1 cellular context compared by ENCODE assay signal in the genomic region with DNA sequence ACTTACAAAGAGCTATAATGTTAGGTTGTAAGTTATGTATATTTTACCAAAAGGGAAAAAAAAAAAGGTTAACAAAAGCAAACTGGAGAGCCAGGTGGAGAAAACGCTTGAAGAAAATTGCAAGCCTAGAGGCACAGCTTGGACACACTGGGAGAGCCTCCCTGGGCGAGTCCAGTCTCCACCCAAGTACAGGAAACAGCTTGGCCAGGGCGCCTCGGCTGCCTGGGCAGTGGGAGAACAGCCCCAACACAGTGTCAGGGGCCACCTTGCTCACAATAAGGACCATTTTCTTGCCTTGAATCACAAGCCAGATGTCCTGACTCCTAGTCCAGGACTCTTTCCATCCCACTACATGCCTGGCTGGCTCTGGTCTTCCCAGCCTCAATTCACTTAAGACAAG.
TF ChIP-seq lines count a peak whose summit lies in the region.

No MANE protein-coding gene starts in this region.

TF ChIP-seq in H1, 55 proteins besides CTCF, POLR2A, EP300 and RAD21:
- TF ChIP-seq ZNF274 (IDR thresholded peaks at IDR 0.05; ENCODE audit: borderline replicate concordance, extremely low read depth, low read length) (no peak), JUND (IDR thresholded peaks at IDR 0.05; ENCODE audit: low read length) (no peak), JUN (IDR thresholded peaks at IDR 0.05; ENCODE audit: low read depth, low read length) (no peak), SAP30 (IDR thresholded peaks at IDR 0.05; ENCODE audit: insufficient read depth, insufficient replicate concordance, low read length) (no peak), CHD7 (IDR thresholded peaks at IDR 0.05; ENCODE audit: insufficient replicate concordance, low read length) (no peak), KDM5A (IDR thresholded peaks at IDR 0.05; ENCODE audit: low read length) (no peak), POU5F1 (IDR thresholded peaks at IDR 0.05; ENCODE audit: low read depth, low read length) (no peak), SP1 (IDR thresholded peaks at IDR 0.05; ENCODE audit: low read depth, low read length) (no peak), CBX8 (IDR thresholded peaks at IDR 0.05; ENCODE audit: borderline replicate concordance, low read depth, low read length) (no peak), HDAC2 (IDR thresholded peaks at IDR 0.05; ENCODE audit: borderline replicate concordance in 1 of 2, low read depth in 2 of 2, low read length in 2 of 2) (no peak), KDM1A (IDR thresholded peaks at IDR 0.05; ENCODE audit: borderline replicate concordance, low read length) (no peak)
